Comparison of ENCODE assay signal across 14 cellular contexts in genomic region chrX:55783723-55784122, GRCh38.
"Had no signal": no experiment of that assay in that cellular context is flagged by ENCODE, and none has a peak within 500 bp of the region (broad histone marks: within the 10 kb centered on the region; RNA-seq: fewer than 3 reads in every experiment).

No MANE protein-coding gene starts in this region.

- ATAC-seq: activated CD8-positive, alpha-beta memory T cell treated with anti-CD3 and anti-CD28 coated beads, Interleukin-2, amount 10 ng/mL, durations not matched to agents 7 days and 5 days; effector memory CD8-positive, alpha-beta T cell; foreskin keratinocyte; heart left ventricle; left lobe of liver; naive thymus-derived CD4-positive, alpha-beta T cell; pancreas; stimulated activated effector memory CD8-positive, alpha-beta T cell treated with anti-CD3 and anti-CD28 coated beads, Interleukin-12 subunit alpha, Interleukin-12 subunit beta, amount 100 ng/mL, for 72 hours had no signal

- H3K4me1 ChIP-seq: ascending aorta, foreskin keratinocyte, heart left ventricle, pancreas, sigmoid colon had no signal

- H3K9me3 ChIP-seq: ascending aorta, heart left ventricle, pancreas, sigmoid colon had no signal

- H3K27me3 ChIP-seq: ascending aorta, foreskin keratinocyte, heart left ventricle, pancreas, sigmoid colon had no signal

- H3K36me3 ChIP-seq: ascending aorta, heart left ventricle, pancreas, sigmoid colon had no signal

- FAIRE-seq: pancreas had no signal

- H3K27ac ChIP-seq: ascending aorta, foreskin keratinocyte, heart left ventricle, pancreas, sigmoid colon had no signal

- H3K4me3 ChIP-seq: ascending aorta, heart left ventricle, pancreas, sigmoid colon had no signal

- DNase-seq: activated CD4-positive, CD25-positive, alpha-beta regulatory T cell; activated CD8-positive, alpha-beta memory T cell treated with anti-CD3 and anti-CD28 coated beads, Interleukin-2, amount 10 ng/mL, durations not matched to agents 7 days and 5 days; activated naive CD4-positive, alpha-beta T cell treated with anti-CD3 and anti-CD28 coated beads, Interleukin-2, amount 10 ng/mL, durations not matched to agents 7 days and 5 days; activated T-cell treated with anti-CD3 and anti-CD28 coated beads, Interleukin-2, amount 50 U/mL, for 1 hour; dermis blood vessel endothelial cell; effector memory CD8-positive, alpha-beta T cell; foreskin keratinocyte; heart left ventricle; naive thymus-derived CD4-positive, alpha-beta T cell; pancreas; sigmoid colon had no signal
